In the genomic region with DNA sequence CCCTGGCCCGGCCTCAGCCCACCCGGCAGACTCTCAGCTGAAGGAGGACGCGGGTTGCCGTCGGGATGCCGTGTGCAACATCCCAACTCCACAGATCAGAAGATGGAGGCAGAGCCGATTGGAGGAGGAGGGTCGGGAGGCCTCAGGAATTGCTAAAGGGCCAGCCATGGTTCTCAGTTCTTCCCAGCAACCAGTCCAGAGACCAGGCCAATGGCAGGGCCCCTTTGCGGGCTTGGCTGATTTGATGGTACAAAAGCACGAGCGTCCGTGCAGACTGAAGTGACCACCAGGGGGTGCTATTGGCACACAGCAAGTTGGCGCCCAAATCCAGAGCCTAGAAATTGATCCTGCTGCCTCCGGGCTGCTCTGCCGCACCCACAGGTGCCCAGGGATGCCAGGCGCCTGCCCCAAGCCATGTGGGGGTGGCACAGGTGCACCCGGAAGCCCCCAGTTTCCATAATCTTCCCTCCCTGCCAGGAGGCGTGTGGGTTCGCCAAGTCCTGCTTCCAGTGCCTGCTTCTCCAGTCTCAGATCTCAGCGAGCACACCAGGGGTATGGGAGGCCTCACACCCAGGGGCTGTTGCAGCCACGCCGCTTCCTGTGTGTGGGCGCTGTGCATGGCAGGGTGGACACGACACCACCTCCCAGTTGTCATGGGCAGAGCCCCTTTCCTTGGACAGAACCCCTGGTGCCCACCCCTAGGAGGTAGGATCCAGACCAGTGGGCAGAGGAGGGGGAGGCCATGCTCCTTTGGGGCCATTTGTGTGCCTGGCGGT, we compare ENCODE assay signal across 8 cellular contexts.
DNase-seq lines count a peak whose midpoint lies in the region; ATAC-seq lines count a peak whose summit lies in the region.

No MANE protein-coding gene starts in this region.

- peak; percentile 41 for ATAC-seq in HG02678 (IDR thresholded peaks at IDR 0.05; ENCODE audit: unreplicated experiment)
- no peak for ATAC-seq in GM18870 (IDR thresholded peaks at IDR 0.05; ENCODE audit: unreplicated experiment)

- peak; percentile 68 for DNase-seq in DMS114 treated with DMSO at 0.1 percent for 48 hours (lab: John Stamatoyannopoulos, UW; ENCODE audit: unreplicated experiment)
- DNase-seq in NCI-H446 (lab: John Stamatoyannopoulos, UW) = peak; percentile 78 to 92
- peak; percentile 69 for DNase-seq in activated CD4-positive, alpha-beta T cell treated with anti-CD3 and anti-CD28 coated beads for 1 hour
- DNase-seq in cerebellar cortex (ENCODE audit: low spot score) = peak; percentile 94
- DNase-seq in left kidney (ENCODE audit: low read depth, low spot score) = peak; percentile 95
- DNase-seq in stimulated activated CD4-positive, alpha-beta T cell treated with anti-CD3 and anti-CD28 coated beads, Interleukin-4, amount 100 ng/mL, for 1 hour = peak; percentile 77
